ENCODE assay signal across 2 cellular contexts in the genomic region with DNA sequence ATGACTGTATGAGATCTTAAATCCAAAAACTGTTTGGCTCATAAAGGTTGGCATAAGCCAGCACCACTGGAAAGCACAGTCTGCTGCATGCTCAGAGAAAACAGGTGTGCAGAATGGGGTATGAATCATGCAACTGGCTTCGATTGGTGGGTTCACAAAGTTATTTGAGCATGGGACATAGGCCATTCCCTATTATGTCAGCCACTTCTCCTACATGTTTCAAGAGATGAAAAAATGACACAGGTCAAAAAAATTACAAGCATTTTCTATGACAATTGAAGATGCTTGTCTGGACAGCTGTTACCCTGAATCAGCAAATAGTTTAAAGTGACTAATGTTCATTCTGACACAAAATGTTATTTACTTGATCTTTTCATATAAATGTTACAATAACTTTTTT.
A peak's percentile ranks its signal among the peaks of the same experiment; 100 is the strongest.
TF ChIP-seq lines count a peak whose summit lies in the region.

No MANE protein-coding gene starts in this region.

TF ChIP-seq in A549, 52 proteins besides CTCF, POLR2A, EP300 and RAD21:
- TF ChIP-seq NR3C1 (IDR thresholded peaks at IDR 0.05) (no peak), HDAC2 (IDR thresholded peaks at IDR 0.05) (no peak), SREBF2 (IDR thresholded peaks at IDR 0.05) (no peak), MAFK (IDR thresholded peaks at IDR 0.05; ENCODE audit: partially characterized antibody) (peak; percentile 84), FOSL2 (IDR thresholded peaks at IDR 0.05) (no peak), FOSL2 (CRISPR knock-in tag; IDR thresholded peaks at IDR 0.05) (peak; percentile 21; the same call in 1 of the 2 replicates), HEYL (CRISPR knock-in tag; IDR thresholded peaks at IDR 0.05) (no peak)

TF ChIP-seq in IMR-90, 13 proteins besides CTCF, POLR2A, EP300 and RAD21:
- TF ChIP-seq, protein P1, sequence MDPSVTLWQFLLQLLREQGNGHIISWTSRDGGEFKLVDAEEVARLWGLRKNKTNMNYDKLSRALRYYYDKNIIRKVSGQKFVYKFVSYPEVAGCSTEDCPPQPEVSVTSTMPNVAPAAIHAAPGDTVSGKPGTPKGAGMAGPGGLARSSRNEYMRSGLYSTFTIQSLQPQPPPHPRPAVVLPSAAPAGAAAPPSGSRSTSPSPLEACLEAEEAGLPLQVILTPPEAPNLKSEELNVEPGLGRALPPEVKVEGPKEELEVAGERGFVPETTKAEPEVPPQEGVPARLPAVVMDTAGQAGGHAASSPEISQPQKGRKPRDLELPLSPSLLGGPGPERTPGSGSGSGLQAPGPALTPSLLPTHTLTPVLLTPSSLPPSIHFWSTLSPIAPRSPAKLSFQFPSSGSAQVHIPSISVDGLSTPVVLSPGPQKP (IDR thresholded peaks at IDR 0.05; ENCODE audit: borderline replicate concordance, low read depth, low read length) = no peak
- TF ChIP-seq MAFK (IDR thresholded peaks at IDR 0.05; ENCODE audit: low read depth, low read length) = peak; percentile 91
